In genomic region chr18:56933472-56933871, GRCh38 we compare ENCODE assay signal across 20 cellular contexts.
"Had no signal": no experiment of that assay in that cellular context is flagged by ENCODE, and none has a peak within 500 bp of the region (broad histone marks: within the 10 kb centered on the region; RNA-seq: fewer than 3 reads in every experiment).

No MANE protein-coding gene starts in this region.

- H3K27ac ChIP-seq: epithelial cell of prostate, esophagus muscularis mucosa, gastrocnemius medialis, left ventricle myocardium inferior, lower lobe of right lung, neutrophil, suprapubic skin, thyroid gland, uterus had no signal

- H3K9me3 Mint-ChIP-seq: naive thymus-derived CD8-positive, alpha-beta T cell; type B pancreatic cell had no signal

- ATAC-seq: gastrocnemius medialis; left cardiac atrium; lower lobe of right lung; naive thymus-derived CD8-positive, alpha-beta T cell; right cardiac atrium; stimulated activated naive CD8-positive, alpha-beta T cell treated with anti-CD3 and anti-CD28 coated beads, Interleukin-15, Interleukin-2, amounts not matched to agents 100 U/mL and 50 U/mL, for 24 hours had no signal

- H3K4me1 ChIP-seq: esophagus muscularis mucosa, gastrocnemius medialis, left ventricle myocardium inferior, lower lobe of right lung, suprapubic skin, thyroid gland, uterus had no signal

- H3K36me3 Mint-ChIP-seq: type B pancreatic cell had no signal

- H3K4me3 Mint-ChIP-seq: naive thymus-derived CD8-positive, alpha-beta T cell; type B pancreatic cell had no signal

- H3K27ac Mint-ChIP-seq: type B pancreatic cell had no signal

- H3K4me2 ChIP-seq: smooth muscle cell had no signal

- H3K27me3 Mint-ChIP-seq: naive thymus-derived CD8-positive, alpha-beta T cell had no signal

- H3K4me3 ChIP-seq: esophagus muscularis mucosa, gastrocnemius medialis, left ventricle myocardium inferior, lower lobe of right lung, smooth muscle cell, suprapubic skin, thyroid gland, uterus had no signal

- DNase-seq: effector memory CD4-positive, alpha-beta T cell; gastrocnemius medialis; glutamatergic neuron; islet precursor cell; left cardiac atrium; left ventricle myocardium inferior; lower lobe of right lung; mesenchymal stem cell; naive thymus-derived CD8-positive, alpha-beta T cell; right cardiac atrium; stimulated activated CD4-positive, alpha-beta T cell treated with anti-CD3 and anti-CD28 coated beads, Interleukin-2, amount 100 ng/mL, for 48 hours; stimulated activated naive CD8-positive, alpha-beta T cell treated with anti-CD3 and anti-CD28 coated beads, Interleukin-15, Interleukin-2, amounts not matched to agents 100 U/mL and 50 U/mL, for 24 hours; thyroid gland; uterus had no signal

- H3K9me3 ChIP-seq: esophagus muscularis mucosa, gastrocnemius medialis, left ventricle myocardium inferior, lower lobe of right lung, neutrophil, suprapubic skin, thyroid gland, uterus had no signal

- H3K36me3 ChIP-seq: thyroid gland, uterus had no signal

- H3K27me3 ChIP-seq: esophagus muscularis mucosa, gastrocnemius medialis, neutrophil, suprapubic skin, thyroid gland, uterus had no signal
